9 cellular contexts compared by ENCODE assay signal in the genomic region with DNA sequence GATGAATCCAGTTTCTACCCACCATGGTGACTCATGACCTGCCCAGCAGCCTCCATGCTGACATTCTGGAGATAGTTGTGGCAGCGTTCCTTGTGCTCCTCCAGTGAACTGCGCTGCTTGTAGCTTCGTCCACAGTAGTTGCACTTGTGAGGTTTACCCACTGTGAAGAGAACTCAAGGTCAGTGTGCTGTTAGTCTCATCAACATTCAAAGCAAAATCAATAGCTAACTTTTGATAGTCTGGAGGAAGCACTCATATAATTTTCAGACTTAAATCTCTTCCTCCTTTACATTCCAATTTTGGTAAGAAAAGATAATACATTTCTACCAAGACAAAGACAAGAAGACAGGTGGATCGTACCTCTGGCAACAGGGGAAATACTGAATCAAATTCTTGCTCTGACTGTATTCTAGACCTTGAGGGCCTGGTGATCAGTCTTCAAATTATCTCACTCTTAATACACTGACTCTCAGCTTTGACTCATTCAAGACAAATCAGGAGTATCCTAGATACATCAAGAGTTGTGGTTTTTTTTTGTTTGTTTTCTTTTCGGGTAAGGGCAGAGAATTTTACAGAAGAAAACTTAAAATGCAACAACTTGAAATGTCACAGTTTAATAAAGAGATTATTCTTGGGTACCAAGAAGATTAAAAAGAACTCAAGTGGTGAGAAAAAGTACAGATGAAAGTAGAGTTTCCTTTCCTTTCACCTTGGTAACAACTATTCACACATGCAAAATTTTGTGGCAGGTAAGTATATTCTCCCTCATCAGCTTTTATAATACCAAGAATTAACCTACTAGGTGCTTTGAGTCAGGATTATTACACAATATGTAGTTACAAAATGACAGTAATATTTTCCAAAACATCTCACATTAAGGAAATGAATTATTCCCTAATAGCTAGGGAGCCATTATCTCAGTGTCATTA.
DNase-seq lines count a peak whose midpoint lies in the region; ATAC-seq and TF ChIP-seq lines count a peak whose summit lies in the region.
"Had no signal": no experiment of that assay in that cellular context is flagged by ENCODE, and none has a peak within 500 bp of the region (broad histone marks: within the 10 kb centered on the region; RNA-seq: fewer than 3 reads in every experiment).

No MANE protein-coding gene starts in this region.

- no peak overlapping the region for H3K4me2 ChIP-seq in mammary epithelial cell (ENCODE audit: insufficient read depth, low read depth, low read length)

- H3K4me1 Mint-ChIP-seq in activated T-helper 17 cell treated with anti-CD3 and anti-CD28 coated beads, Interleukin-2, amount 50 U/mL, for 72 hours = peaks cover 3% of the 10 kb centered on the region
- peaks cover 34% of the 10 kb centered on the region for H3K4me1 Mint-ChIP-seq in stimulated activated naive CD8-positive, alpha-beta T cell treated with anti-CD3 and anti-CD28 coated beads, Interleukin-15, amount 100 ng/mL, for 72 hours

- peaks cover 2% of the 10 kb centered on the region for H3K36me3 ChIP-seq in mammary epithelial cell (ENCODE audit: insufficient read depth, low read length)
- no peaks in the 10 kb centered on the region for H3K36me3 ChIP-seq in breast epithelium

- 88% methylated on average over 5 of the region's 5 CpGs for WGBS in mammary epithelial cell (ENCODE audit: low coverage, missing lambda C conversion rate)

- DNase-seq in mammary epithelial cell (peak; percentile 70), breast epithelium (ENCODE audit: low spot score in 2 of 2) (no peak), posterior vena cava (ENCODE audit: low spot score) (no peak), UCSD-AML1 (lab: John Stamatoyannopoulos, UW; ENCODE audit: unreplicated experiment) (no peak)
- DNase-seq in stimulated activated naive CD8-positive, alpha-beta T cell treated with anti-CD3 and anti-CD28 coated beads, Interleukin-15, amount 100 ng/mL, for 72 hours = peak in 1 of 2 donors; percentile 26
- DNase-seq in activated CD8-positive, alpha-beta memory T cell treated with anti-CD3 and anti-CD28 coated beads for 24 hours = no peak
- DNase-seq: naive thymus-derived CD4-positive, alpha-beta T cell had no signal

- TF ChIP-seq POLR2A in breast epithelium (IDR thresholded peaks at IDR 0.05) = no peak

- no peaks in the 10 kb centered on the region for H3K9me3 Mint-ChIP-seq in activated T-helper 17 cell treated with anti-CD3 and anti-CD28 coated beads, Interleukin-2, amount 50 U/mL, for 72 hours
- H3K9me3 Mint-ChIP-seq in stimulated activated naive CD8-positive, alpha-beta T cell treated with anti-CD3 and anti-CD28 coated beads, Interleukin-15, amount 100 ng/mL, for 72 hours = peaks cover 0 to 4% of the 10 kb centered on the region in 2 donors

- BruUV-seq in mammary epithelial cell (replicated peaks; lab: Mats Ljungman, UMichigan) = no TSS peak

- H3K27me3 ChIP-seq in mammary epithelial cell (ENCODE audit: insufficient read depth, low read length) = no peaks in the 10 kb centered on the region
- H3K27me3 ChIP-seq in breast epithelium = no peaks in the 10 kb centered on the region

- H3K27ac Mint-ChIP-seq in activated T-helper 17 cell treated with anti-CD3 and anti-CD28 coated beads, Interleukin-2, amount 50 U/mL, for 72 hours = peak overlapping the region; percentile 87
- peak overlapping the region; percentile 83 to 93 for H3K27ac Mint-ChIP-seq in stimulated activated naive CD8-positive, alpha-beta T cell treated with anti-CD3 and anti-CD28 coated beads, Interleukin-15, amount 100 ng/mL, for 72 hours
- H3K27ac Mint-ChIP-seq: naive thymus-derived CD4-positive, alpha-beta T cell had no signal

- H3K9me3 ChIP-seq in mammary epithelial cell (replicated peaks; ENCODE audit: insufficient read depth, low read length) (no peaks in the 10 kb centered on the region), breast epithelium (no peaks in the 10 kb centered on the region)

- peak overlapping the region; percentile 27 for H3K27ac ChIP-seq in mammary epithelial cell (ENCODE audit: insufficient read depth, low read depth, low read length)
- no peak overlapping the region for H3K27ac ChIP-seq in breast epithelium

- peak; percentile 77 for ATAC-seq in HG02943 (IDR thresholded peaks at IDR 0.05; ENCODE audit: low read depth, unreplicated experiment)
- peak; percentile 97 for ATAC-seq in activated T-helper 17 cell treated with anti-CD3 and anti-CD28 coated beads, Interleukin-2, amount 50 U/mL, for 72 hours (replicated peaks)
- peak; percentile 98 for ATAC-seq in stimulated activated naive CD8-positive, alpha-beta T cell treated with anti-CD3 and anti-CD28 coated beads, Interleukin-15, amount 100 ng/mL, for 72 hours
- ATAC-seq: naive thymus-derived CD4-positive, alpha-beta T cell had no signal

- dilution Hi-C loops in mammary epithelial cell (cut with HindIII; ENCODE audit: low sequenced_read_pairs) = no loop called here

- H3K4me3 Mint-ChIP-seq in activated T-helper 17 cell treated with anti-CD3 and anti-CD28 coated beads, Interleukin-2, amount 50 U/mL, for 72 hours = peak overlapping the region; percentile 54
- peak overlapping the region; percentile 39 to 55 for H3K4me3 Mint-ChIP-seq in stimulated activated naive CD8-positive, alpha-beta T cell treated with anti-CD3 and anti-CD28 coated beads, Interleukin-15, amount 100 ng/mL, for 72 hours
- H3K4me3 Mint-ChIP-seq: naive thymus-derived CD4-positive, alpha-beta T cell had no signal

- no peak overlapping the region for H3K4me3 ChIP-seq in mammary epithelial cell (replicated peaks in 1 of 3; ENCODE audit: insufficient read depth in 1 of 3, low read depth in 2 of 3, low read length in 3 of 3)
- no peak overlapping the region for H3K4me3 ChIP-seq in breast epithelium

- in situ Hi-C loops in mammary epithelial cell (cut with MboI; ENCODE audit: low sequenced_read_pairs in 2 of 2) = no loop called here

- H3K27me3 Mint-ChIP-seq in activated T-helper 17 cell treated with anti-CD3 and anti-CD28 coated beads, Interleukin-2, amount 50 U/mL, for 72 hours = peaks cover 3% of the 10 kb centered on the region
- no peaks in the 10 kb centered on the region for H3K27me3 Mint-ChIP-seq in stimulated activated naive CD8-positive, alpha-beta T cell treated with anti-CD3 and anti-CD28 coated beads, Interleukin-15, amount 100 ng/mL, for 72 hours

- H3K9ac ChIP-seq in mammary epithelial cell (ENCODE audit: insufficient read depth, low read length) = no peak overlapping the region

- TF ChIP-seq CTCF in mammary epithelial cell (conservative IDR thresholded peaks at IDR 0.05 in 1 of 2, IDR thresholded peaks at IDR 0.05 in 1 of 2; ENCODE audit: extremely low read depth in 1 of 2, insufficient read depth in 1 of 2, low read depth in 1 of 2, low read length in 2 of 2) (no peak), breast epithelium (IDR thresholded peaks at IDR 0.05) (no peak)

- H2AFZ ChIP-seq in mammary epithelial cell (ENCODE audit: low read depth, low read length) = no peak overlapping the region

- H3K36me3 Mint-ChIP-seq in activated T-helper 17 cell treated with anti-CD3 and anti-CD28 coated beads, Interleukin-2, amount 50 U/mL, for 72 hours (ENCODE audit: low read depth) = peaks cover 7% of the 10 kb centered on the region

- intact Hi-C loops in mammary epithelial cell (cut with micrococcal nuclease) = no loop called here
- intact Hi-C loops in breast epithelium (cut with DNase I; ENCODE audit: low total_unique reads) = no loop called here
- intact Hi-C loops in posterior vena cava (cut with DNase I) = no loop called here

- H3K79me2 ChIP-seq in mammary epithelial cell (ENCODE audit: insufficient read depth, low read length) = no peaks in the 10 kb centered on the region

- CTCF ChIA-PET in mammary epithelial cell (lab: Charles Lee; ENCODE audit: low non-redundant PET) = no interaction called here

- H4K20me1 ChIP-seq in mammary epithelial cell (ENCODE audit: insufficient read depth, low read length) = no peaks in the 10 kb centered on the region

- H3K4me1 ChIP-seq in mammary epithelial cell (ENCODE audit: insufficient read depth, low read length) (no peaks in the 10 kb centered on the region), breast epithelium (no peaks in the 10 kb centered on the region)
